Comparison of ENCODE assay signal across 17 cellular contexts in genomic region chr2:218855305-218856167, GRCh38. TPM values are rescaled to one million over a fixed set of nuclear protein-coding genes. Genes with fewer than 3 reads are reported as not detected.
"Had no signal": no experiment of that assay in that cellular context is flagged by ENCODE, and none has a peak within 500 bp of the region (broad histone marks: within the 10 kb centered on the region; RNA-seq: fewer than 3 reads in every experiment).

No MANE protein-coding gene starts in this region.

- H3K27ac ChIP-seq: brain microvascular endothelial cell, stomach, vagina had no signal

- H3K4me3 Mint-ChIP-seq: activated naive CD4-positive, alpha-beta T cell treated with anti-CD3 and anti-CD28 coated beads, Interleukin-2, amount 50 U/mL, for 24 hours; dendritic cell treated with granulocyte-macrophage colony-stimulating factor and Interleukin-4, amounts not matched to agents 40 ng/mL and 50 ng/mL, for 4 days; natural killer cell treated with Interleukin-12 subunit alpha and Interleukin-12 subunit beta and Interleukin-15 and Interleukin-18, amount 100 ng/mL, for 72 hours; T-cell had no signal

- H3K36me3 ChIP-seq: brain microvascular endothelial cell, stomach, vagina had no signal

- ATAC-seq: left cardiac atrium; natural killer cell treated with Interleukin-12 subunit alpha and Interleukin-12 subunit beta and Interleukin-15 and Interleukin-18, amount 100 ng/mL, for 72 hours; T-cell had no signal

- DNase-seq: activated CD4-positive, alpha-beta T cell treated with anti-CD3 and anti-CD28 coated beads for 48 hours; activated CD8-positive, alpha-beta memory T cell treated with anti-CD3 and anti-CD28 coated beads for 24 hours; activated effector memory CD4-positive, alpha-beta T cell treated with Interleukin-2 at 50 U/mL for 16 hours; brain microvascular endothelial cell; cerebellar nuclear complex; hypothalamus; left cardiac atrium; stimulated activated CD4-positive, alpha-beta T cell treated with anti-CD3 and anti-CD28 coated beads, Interleukin-4, amount 100 ng/mL, for 4 hours; stomach; T-cell had no signal

- H3K4me3 ChIP-seq: stomach, vagina had no signal

- H3K27me3 ChIP-seq: vagina had no signal

- H3K27ac Mint-ChIP-seq: activated naive CD4-positive, alpha-beta T cell treated with anti-CD3 and anti-CD28 coated beads, Interleukin-2, amount 50 U/mL, for 24 hours; dendritic cell treated with granulocyte-macrophage colony-stimulating factor and Interleukin-4, amounts not matched to agents 40 ng/mL and 50 ng/mL, for 4 days; natural killer cell treated with Interleukin-12 subunit alpha and Interleukin-12 subunit beta and Interleukin-15 and Interleukin-18, amount 100 ng/mL, for 72 hours had no signal

- H3K9me3 ChIP-seq: stomach, vagina had no signal

- H3K9me3 Mint-ChIP-seq: activated naive CD4-positive, alpha-beta T cell treated with anti-CD3 and anti-CD28 coated beads, Interleukin-2, amount 50 U/mL, for 24 hours; dendritic cell treated with granulocyte-macrophage colony-stimulating factor and Interleukin-4, amounts not matched to agents 40 ng/mL and 50 ng/mL, for 4 days; natural killer cell treated with Interleukin-12 subunit alpha and Interleukin-12 subunit beta and Interleukin-15 and Interleukin-18, amount 100 ng/mL, for 72 hours; T-cell had no signal

- H3K36me3 Mint-ChIP-seq: activated naive CD4-positive, alpha-beta T cell treated with anti-CD3 and anti-CD28 coated beads, Interleukin-2, amount 50 U/mL, for 24 hours; natural killer cell treated with Interleukin-12 subunit alpha and Interleukin-12 subunit beta and Interleukin-15 and Interleukin-18, amount 100 ng/mL, for 72 hours; T-cell had no signal

RNA-seq across cellular contexts. Expression of gene WNT6, which starts 4.1 kb away (rescaled TPM):
- total RNA-seq: lung microvascular endothelial cell; natural killer cell treated with Interleukin-12 subunit alpha and Interleukin-12 subunit beta and Interleukin-15 and Interleukin-18, amount 100 ng/mL, for 72 hours; skeletal muscle tissue had no signal

RNA-seq across cellular contexts. Expression of gene PRKAG3, which starts 23.9 kb away (rescaled TPM):
- total RNA-seq: lung microvascular endothelial cell; natural killer cell treated with Interleukin-12 subunit alpha and Interleukin-12 subunit beta and Interleukin-15 and Interleukin-18, amount 100 ng/mL, for 72 hours; osteocyte; stomach; T-cell; vagina had no signal

RNA-seq across cellular contexts. Expression of gene WNT10A, which starts 25.1 kb away (rescaled TPM):
- total RNA-seq: lung microvascular endothelial cell; natural killer cell treated with Interleukin-12 subunit alpha and Interleukin-12 subunit beta and Interleukin-15 and Interleukin-18, amount 100 ng/mL, for 72 hours; osteocyte; skeletal muscle tissue had no signal
